ENCODE assay signal across 10 cellular contexts in the genomic region with DNA sequence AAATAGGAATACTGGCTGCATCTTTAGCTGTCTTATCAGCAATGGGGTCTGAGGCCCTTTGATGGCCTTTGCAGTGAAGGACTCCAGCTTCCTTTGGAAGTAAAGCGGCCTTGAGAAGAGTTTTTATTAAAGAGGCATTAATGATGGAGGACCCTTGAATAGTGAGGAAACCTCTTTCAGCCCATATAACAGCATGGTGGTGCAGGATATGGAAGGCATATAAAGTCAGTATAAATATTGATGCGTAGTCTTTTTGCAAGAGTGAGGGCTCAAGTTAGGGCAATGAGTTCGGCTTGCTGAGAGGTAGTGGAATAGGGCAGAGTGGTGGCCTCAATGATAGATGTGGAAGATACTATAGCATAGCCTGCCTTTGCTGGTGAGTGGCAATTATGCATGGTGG. TPM values are rescaled to one million over a fixed set of nuclear protein-coding genes. Genes with fewer than 3 reads are reported as not detected.
"Had no signal": no experiment of that assay in that cellular context is flagged by ENCODE, and none has a peak within 500 bp of the region (broad histone marks: within the 10 kb centered on the region; RNA-seq: fewer than 3 reads in every experiment).

No MANE protein-coding gene starts in this region.

RNA-seq across cellular contexts. Expression of a gene that starts 15.5 kb away (rescaled TPM):
- total RNA-seq: PC-3, Peyer's patch, Right ventricle myocardium inferior, Right ventricle myocardium superior, SJSA1, SK-MEL-5 had no signal

RNA-seq across cellular contexts. Expression of a gene that starts 27.5 kb away (rescaled TPM):
- total RNA-seq: OCI-LY7, PC-3, Peyer's patch, Right ventricle myocardium inferior, Right ventricle myocardium superior, RPMI7951, SJSA1, SK-MEL-5, T-cell had no signal
- polyA plus RNA-seq: SK-N-SH had no signal
